ENCODE assay signal across 1 cellular context in the genomic region with DNA sequence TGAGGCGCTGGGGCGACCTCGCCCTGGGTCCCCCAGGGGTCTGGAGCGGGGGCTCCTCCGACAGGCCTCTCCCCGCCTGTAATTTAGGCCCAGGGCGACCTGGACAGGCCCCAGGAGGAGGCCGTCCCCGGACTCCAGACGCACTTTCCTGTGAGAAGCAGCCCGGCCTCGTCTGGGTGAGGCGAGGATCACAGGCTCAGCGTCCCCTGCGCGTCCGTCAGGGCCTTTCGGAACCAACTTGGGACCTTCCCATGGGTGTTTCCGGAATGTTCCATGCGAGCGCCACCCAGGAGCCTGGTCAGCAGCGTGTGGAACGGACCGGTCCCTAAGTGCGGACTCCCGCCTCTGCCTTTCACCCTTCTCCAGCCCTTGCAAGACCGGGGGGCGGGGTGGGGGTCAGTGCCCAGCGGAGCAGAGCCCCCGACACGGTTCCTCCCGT.
TF ChIP-seq lines count a peak whose summit lies in the region.

No MANE protein-coding gene starts in this region.

TF ChIP-seq in HCT116, 20 proteins besides CTCF, POLR2A, EP300 and RAD21 (continued from another document):
- TF ChIP-seq EGR1 (IDR thresholded peaks at IDR 0.05; ENCODE audit: low read depth) (no peak), CEBPB (IDR thresholded peaks at IDR 0.05; ENCODE audit: low read depth) (no peak), JUND (IDR thresholded peaks at IDR 0.05) (no peak), ZNF274 (IDR thresholded peaks at IDR 0.05; ENCODE audit: low read depth, low read length) (no peak), FOSL1 (IDR thresholded peaks at IDR 0.05; ENCODE audit: low read depth) (no peak), EZH2 (IDR thresholded peaks at IDR 0.05) (no peak)
